Comparison of ENCODE assay signal across 9 cellular contexts in genomic region chr9:14910178-14910805, GRCh38. TPM values are rescaled to one million over a fixed set of nuclear protein-coding genes. Genes with fewer than 3 reads are reported as not detected.
DNase-seq lines count a peak whose midpoint lies in the region; ATAC-seq, FAIRE-seq and TF ChIP-seq lines count a peak whose summit lies in the region.
"Had no signal": no experiment of that assay in that cellular context is flagged by ENCODE, and none has a peak within 500 bp of the region (broad histone marks: within the 10 kb centered on the region; RNA-seq: fewer than 3 reads in every experiment).

A gene with protein sequence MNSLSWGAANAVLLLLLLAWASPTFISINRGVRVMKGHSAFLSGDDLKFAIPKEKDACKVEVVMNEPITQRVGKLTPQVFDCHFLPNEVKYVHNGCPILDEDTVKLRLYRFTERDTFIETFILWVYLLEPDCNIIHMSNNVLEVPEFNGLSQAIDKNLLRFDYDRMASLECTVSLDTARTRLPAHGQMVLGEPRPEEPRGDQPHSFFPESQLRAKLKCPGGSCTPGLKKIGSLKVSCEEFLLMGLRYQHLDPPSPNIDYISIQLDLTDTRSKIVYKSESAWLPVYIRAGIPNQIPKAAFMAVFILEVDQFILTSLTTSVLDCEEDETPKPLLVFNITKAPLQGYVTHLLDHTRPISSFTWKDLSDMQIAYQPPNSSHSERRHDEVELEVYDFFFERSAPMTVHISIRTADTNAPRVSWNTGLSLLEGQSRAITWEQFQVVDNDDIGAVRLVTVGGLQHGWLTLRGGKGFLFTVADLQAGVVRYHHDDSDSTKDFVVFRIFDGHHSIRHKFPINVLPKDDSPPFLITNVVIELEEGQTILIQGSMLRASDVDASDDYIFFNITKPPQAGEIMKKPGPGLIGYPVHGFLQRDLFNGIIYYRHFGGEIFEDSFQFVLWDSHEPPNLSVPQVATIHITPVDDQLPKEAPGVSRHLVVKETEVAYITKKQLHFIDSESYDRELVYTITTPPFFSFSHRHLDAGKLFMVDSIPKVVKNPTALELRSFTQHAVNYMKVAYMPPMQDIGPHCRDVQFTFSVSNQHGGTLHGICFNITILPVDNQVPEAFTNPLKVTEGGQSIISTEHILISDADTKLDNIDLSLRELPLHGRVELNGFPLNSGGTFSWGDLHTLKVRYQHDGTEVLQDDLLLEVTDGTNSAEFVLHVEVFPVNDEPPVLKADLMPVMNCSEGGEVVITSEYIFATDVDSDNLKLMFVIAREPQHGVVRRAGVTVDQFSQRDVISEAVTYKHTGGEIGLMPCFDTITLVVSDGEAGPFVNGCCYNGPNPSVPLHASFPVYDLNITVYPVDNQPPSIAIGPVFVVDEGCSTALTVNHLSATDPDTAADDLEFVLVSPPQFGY (N-terminal part only) (minus strand): TSS chr9:14910428. CDS start chr9:14868977, 41,451 bp downstream.

- H3K27ac Mint-ChIP-seq in type B pancreatic cell, result no peak within 1 kb of the TSS
- H3K27ac Mint-ChIP-seq: dendritic cell treated with granulocyte-macrophage colony-stimulating factor and Interleukin-4, amounts not matched to agents 40 ng/mL and 50 ng/mL, for 4 days had no signal

- peaks cover 7% of the 10 kb centered on the region for H3K27me3 Mint-ChIP-seq in type B pancreatic cell

- 16 to 18% methylated on average over 16 of the region's 16 CpGs for WGBS in lower leg skin, 2 donors

- H3K36me3 Mint-ChIP-seq in type B pancreatic cell, result no peaks in the 10 kb centered on the region

- no peak for TF ChIP-seq POLR2A in lower leg skin (IDR thresholded peaks at IDR 0.05)

- TF ChIP-seq CTCF in coronary artery (IDR thresholded peaks at IDR 0.05) (no peak), lower leg skin (IDR thresholded peaks at IDR 0.05) (no peak), type B pancreatic cell (conservative IDR thresholded peaks at IDR 0.05) (no peak), D721Med (IDR thresholded peaks at IDR 0.05; ENCODE audit: insufficient read depth, missing control alignments) (no peak)

- ATAC-seq in GM21447 (IDR thresholded peaks at IDR 0.05; ENCODE audit: unreplicated experiment), result no peak

- H3K27ac ChIP-seq in coronary artery, result peak within 1 kb of the TSS; percentile 8 to 81

- FAIRE-seq in D721Med (lab: Jason Lieb, UNC), result no peak

- H3K4me3 Mint-ChIP-seq in type B pancreatic cell, result no peak within 1 kb of the TSS
- H3K4me3 Mint-ChIP-seq: dendritic cell treated with granulocyte-macrophage colony-stimulating factor and Interleukin-4, amounts not matched to agents 40 ng/mL and 50 ng/mL, for 4 days had no signal

- peaks cover 32% of the 10 kb centered on the region for H3K4me1 Mint-ChIP-seq in type B pancreatic cell (ENCODE audit: unreplicated experiment)

- H3K9me3 Mint-ChIP-seq in type B pancreatic cell, result no peaks in the 10 kb centered on the region
- H3K9me3 Mint-ChIP-seq: dendritic cell treated with granulocyte-macrophage colony-stimulating factor and Interleukin-4, amounts not matched to agents 40 ng/mL and 50 ng/mL, for 4 days had no signal

- intact Hi-C loops in lower leg skin (cut with DNase I; ENCODE audit: low total_unique reads), result no loop called here

- DNase-seq in NCI-H1417 (lab: John Stamatoyannopoulos, UW), result peak; percentile 10 to 41 (median 20)
- DNase-seq in NCI-H1417 treated with DMSO at 0.1 percent for 48 hours (lab: John Stamatoyannopoulos, UW), result no peak
- DNase-seq in coronary artery (ENCODE audit: low spot score), result peak; percentile 74
- peak; percentile 25 to 87 for DNase-seq in lower leg skin (ENCODE audit: low spot score in 2 of 2)
- DNase-seq in type B pancreatic cell (ENCODE audit: extremely low spot score, unreplicated experiment), result no peak
- no peak for DNase-seq in D721Med (ENCODE audit: insufficient read length, low spot score)
- DNase-seq in ACHN, result no peak

- H3K4me3 ChIP-seq in coronary artery, result peak within 1 kb of the TSS; percentile 71
- no peak within 1 kb of the TSS for H3K4me3 ChIP-seq in lower leg skin (ENCODE audit: low read depth, poor library complexity, severe bottlenecking)

- in situ Hi-C loops in ACHN (cut with HindIII; ENCODE audit: low pct_ligation_motif_present, low pct_unique_long_range_greater_than_20kb, low sequenced_read_pairs), result no loop called here

RNA-seq across cellular contexts. Expression of the gene that starts here (rescaled TPM):
- 1 to 10 TPM in 2 of 4 donors, under 1 TPM in 2; 0.53 to 2.8 (median 1.5) TPM for total RNA-seq in lower leg skin
- 8.6 and 50.8 TPM in 2 replicates for total RNA-seq in type B pancreatic cell (ENCODE audit: low replicate concordance)

Comparison
In these comparisons a context has a peak if more than half of its experiments do, and no peak if none do; other contexts are left out.
1. DNase-seq: peak in NCI-H1417 (3 of 3), coronary artery (single experiment) and lower leg skin (2 of 2); none in NCI-H1417 treated with DMSO at 0.1 percent for 48 hours (single experiment), type B pancreatic cell (single experiment), D721Med (single experiment) and ACHN (single experiment).